ENCODE assay signal across 14 cellular contexts in genomic region chr22:35891442-35891841, GRCh38.
"Had no signal": no experiment of that assay in that cellular context is flagged by ENCODE, and none has a peak within 500 bp of the region (broad histone marks: within the 10 kb centered on the region; RNA-seq: fewer than 3 reads in every experiment).

No MANE protein-coding gene starts in this region.

- H3K9me3 ChIP-seq: body of pancreas, spleen, stomach, thoracic aorta had no signal

- H3K27ac ChIP-seq: body of pancreas, parathyroid adenoma, spleen had no signal

- DNase-seq: activated CD4-positive, alpha-beta T cell treated with anti-CD3 and anti-CD28 coated beads, Interleukin-2, amount 10 ng/mL, durations not matched to agents 7 days and 5 days; activated gamma-delta T cell treated with Interleukin-2 at 50 U/mL for 16 hours; body of pancreas; central memory CD4-positive, alpha-beta T cell; cortex of kidney; effector CD8-positive, alpha-beta T cell; left colon; naive thymus-derived CD8-positive, alpha-beta T cell; spleen; stomach; SW 1271 had no signal

- H3K27ac Mint-ChIP-seq: activated CD4-positive, alpha-beta T cell treated with anti-CD3 and anti-CD28 coated beads, Interleukin-2, amount 10 ng/mL, durations not matched to agents 7 days and 5 days; activated naive CD8-positive, alpha-beta T cell; naive thymus-derived CD8-positive, alpha-beta T cell had no signal

- H3K27me3 Mint-ChIP-seq: activated CD4-positive, alpha-beta T cell treated with anti-CD3 and anti-CD28 coated beads, Interleukin-2, amount 10 ng/mL, durations not matched to agents 7 days and 5 days had no signal

- H3K4me1 Mint-ChIP-seq: activated CD4-positive, alpha-beta T cell treated with anti-CD3 and anti-CD28 coated beads, Interleukin-2, amount 10 ng/mL, durations not matched to agents 7 days and 5 days had no signal

- H3K36me3 ChIP-seq: spleen, stomach, thoracic aorta had no signal

- H3K4me3 ChIP-seq: body of pancreas, spleen, stomach had no signal

- H3K27me3 ChIP-seq: body of pancreas, stomach had no signal

- H3K9me3 Mint-ChIP-seq: activated CD4-positive, alpha-beta T cell treated with anti-CD3 and anti-CD28 coated beads, Interleukin-2, amount 10 ng/mL, durations not matched to agents 7 days and 5 days; naive thymus-derived CD8-positive, alpha-beta T cell had no signal

- H3K4me3 Mint-ChIP-seq: activated CD4-positive, alpha-beta T cell treated with anti-CD3 and anti-CD28 coated beads, Interleukin-2, amount 10 ng/mL, durations not matched to agents 7 days and 5 days; activated naive CD8-positive, alpha-beta T cell; naive thymus-derived CD8-positive, alpha-beta T cell had no signal

- H3K36me3 Mint-ChIP-seq: activated naive CD8-positive, alpha-beta T cell; naive thymus-derived CD8-positive, alpha-beta T cell had no signal
